Comparison of ENCODE assay signal across 26 cellular contexts in genomic region chr7:107002131-107002803, GRCh38.
"Had no signal": no experiment of that assay in that cellular context is flagged by ENCODE, and none has a peak within 500 bp of the region (broad histone marks: within the 10 kb centered on the region; RNA-seq: fewer than 3 reads in every experiment).

No MANE protein-coding gene starts in this region.

- H3K4me1 ChIP-seq: Peyer's patch, SJCRH30 had no signal

- H3K36me3 ChIP-seq: cardiac muscle cell, Peyer's patch, SJCRH30 had no signal

- FAIRE-seq: astrocyte had no signal

- H3K27ac ChIP-seq: cardiac muscle cell, Peyer's patch, RWPE1, SJCRH30 had no signal

- DNase-seq: activated CD4-positive, alpha-beta T cell treated with anti-CD3 and anti-CD28 coated beads for 48 hours; activated CD4-positive, alpha-beta T cell treated with anti-CD3 and anti-CD28 coated beads, Interleukin-2, amount 50 U/mL, for 4 hours; activated CD4-positive, CD25-positive, alpha-beta regulatory T cell treated with anti-CD3 and anti-CD28 coated beads, Interleukin-2, amount 50 U/mL, for 72 hours; activated CD8-positive, alpha-beta memory T cell treated with anti-CD3 and anti-CD28 coated beads, Interleukin-2, amount 10 ng/mL, durations not matched to agents 7 days and 5 days; activated effector memory CD4-positive, alpha-beta T cell treated with Interleukin-2 at 50 U/mL for 16 hours; activated naive CD4-positive, alpha-beta T cell; activated T-cell treated with anti-CD3 and anti-CD28 coated beads, Interleukin-2, amount 50 U/mL, for 24 hours; amygdala; Karpas-422; MM.1S; NCI-H1105; NCI-H1436 treated with DMSO at 0.1 percent for 48 hours; NCI-H187; NCI-H2081; NCI-H510A treated with DMSO at 0.1 percent for 48 hours; NCI-H69; NK-92 treated with Interleukin-12 subunit alpha and Interleukin-12 subunit beta, amount 100 ng/mL, for 24 hours; Peyer's patch; Right ventricle myocardium superior; SJCRH30; T-helper 17 cell; T-helper 9 cell had no signal

- H3K4me3 ChIP-seq: cardiac muscle cell, Peyer's patch, SJCRH30 had no signal

- H3K9me3 ChIP-seq: Peyer's patch, SJCRH30 had no signal

- H3K27me3 ChIP-seq: cardiac muscle cell, Peyer's patch, SJCRH30 had no signal

- ATAC-seq: activated CD8-positive, alpha-beta memory T cell treated with anti-CD3 and anti-CD28 coated beads, Interleukin-2, amount 10 ng/mL, durations not matched to agents 7 days and 5 days; T-helper 17 cell; WTC11 had no signal
